In genomic region chr2:146734791-146735190, GRCh38 we compare ENCODE assay signal across 28 cellular contexts.
"Had no signal": no experiment of that assay in that cellular context is flagged by ENCODE, and none has a peak within 500 bp of the region (broad histone marks: within the 10 kb centered on the region; RNA-seq: fewer than 3 reads in every experiment).

No MANE protein-coding gene starts in this region.

- H3K27ac Mint-ChIP-seq: activated CD4-positive, alpha-beta memory T cell treated with anti-CD3 and anti-CD28 coated beads for 36 hours; activated T-cell treated with anti-CD3 and anti-CD28 coated beads, Interleukin-2, amount 50 U/mL, for 24 hours; endodermal cell; mesothelial cell of epicardium; naive B cell; nephron progenitor cell had no signal

- H3K27me3 ChIP-seq: brain microvascular endothelial cell, esophagus muscularis mucosa, neutrophil, ovary, right atrium auricular region, suprapubic skin, tibial artery, upper lobe of right lung had no signal

- H3K4me1 Mint-ChIP-seq: naive B cell, nephron progenitor cell had no signal

- H3K27ac ChIP-seq: brain microvascular endothelial cell, esophagus muscularis mucosa, heart right ventricle, left ventricle myocardium inferior, neutrophil, ovary, right atrium auricular region, suprapubic skin, tibial artery, upper lobe of right lung, WERI-Rb-1 had no signal

- DNase-seq: activated CD4-positive, alpha-beta memory T cell treated with anti-CD3 and anti-CD28 coated beads for 36 hours; activated CD4-positive, alpha-beta T cell treated with anti-CD3 and anti-CD28 coated beads for 48 hours; activated CD8-positive, alpha-beta memory T cell treated with anti-CD3 and anti-CD28 coated beads, Interleukin-2, amount 50 U/mL, for 48 hours; activated gamma-delta T cell; activated naive CD4-positive, alpha-beta T cell treated with anti-CD3 and anti-CD28 coated beads, Interleukin-2, amount 50 U/mL, for 16 hours; activated T-cell treated with anti-CD3 and anti-CD28 coated beads, Interleukin-2, amount 50 U/mL, for 24 hours; amniotic stem cell; endodermal cell; heart right ventricle; left ventricle myocardium inferior; naive B cell; nephron progenitor cell; ovary; stimulated activated CD4-positive, alpha-beta T cell treated with anti-CD3 and anti-CD28 coated beads, Interleukin-15, amount 100 ng/mL, for 24 hours; stimulated activated CD4-positive, alpha-beta T cell treated with anti-CD3 and anti-CD28 coated beads, Interleukin-2, amount 100 ng/mL, for 24 hours; stimulated activated naive CD4-positive, alpha-beta T cell; tibial artery; upper lobe of right lung; WERI-Rb-1 had no signal

- FAIRE-seq: astrocyte, islet of Langerhans had no signal

- H3K4me3 Mint-ChIP-seq: activated CD4-positive, alpha-beta memory T cell treated with anti-CD3 and anti-CD28 coated beads for 36 hours; activated T-cell treated with anti-CD3 and anti-CD28 coated beads, Interleukin-2, amount 50 U/mL, for 24 hours; endodermal cell; mesothelial cell of epicardium; naive B cell; nephron progenitor cell had no signal

- ATAC-seq: activated CD4-positive, CD25-positive, alpha-beta regulatory T cell treated with anti-CD3 and anti-CD28 coated beads, Interleukin-2, amount 50 U/mL, for 24 hours had no signal

- H3K27me3 Mint-ChIP-seq: activated CD4-positive, alpha-beta memory T cell treated with anti-CD3 and anti-CD28 coated beads for 36 hours; activated T-cell treated with anti-CD3 and anti-CD28 coated beads, Interleukin-2, amount 50 U/mL, for 24 hours; naive B cell had no signal

- H3K4me1 ChIP-seq: left ventricle myocardium inferior, right atrium auricular region, tibial artery, upper lobe of right lung had no signal

- H3K9me3 ChIP-seq: esophagus muscularis mucosa, heart right ventricle, left ventricle myocardium inferior, neutrophil, ovary, right atrium auricular region, suprapubic skin, tibial artery, upper lobe of right lung had no signal

- H3K36me3 Mint-ChIP-seq: activated CD4-positive, alpha-beta memory T cell treated with anti-CD3 and anti-CD28 coated beads for 36 hours; mesothelial cell of epicardium; naive B cell had no signal

- H3K9me3 Mint-ChIP-seq: activated CD4-positive, alpha-beta memory T cell treated with anti-CD3 and anti-CD28 coated beads for 36 hours; activated T-cell treated with anti-CD3 and anti-CD28 coated beads, Interleukin-2, amount 50 U/mL, for 24 hours; endodermal cell; mesothelial cell of epicardium; naive B cell; nephron progenitor cell had no signal

- H3K36me3 ChIP-seq: brain microvascular endothelial cell, esophagus muscularis mucosa, heart right ventricle, left ventricle myocardium inferior, neutrophil, ovary, right atrium auricular region, suprapubic skin, tibial artery, upper lobe of right lung, WERI-Rb-1 had no signal

- H3K4me3 ChIP-seq: esophagus muscularis mucosa, heart right ventricle, left ventricle myocardium inferior, ovary, right atrium auricular region, suprapubic skin, tibial artery, upper lobe of right lung had no signal
